ENCODE assay signal across 1 cellular context in the genomic region with DNA sequence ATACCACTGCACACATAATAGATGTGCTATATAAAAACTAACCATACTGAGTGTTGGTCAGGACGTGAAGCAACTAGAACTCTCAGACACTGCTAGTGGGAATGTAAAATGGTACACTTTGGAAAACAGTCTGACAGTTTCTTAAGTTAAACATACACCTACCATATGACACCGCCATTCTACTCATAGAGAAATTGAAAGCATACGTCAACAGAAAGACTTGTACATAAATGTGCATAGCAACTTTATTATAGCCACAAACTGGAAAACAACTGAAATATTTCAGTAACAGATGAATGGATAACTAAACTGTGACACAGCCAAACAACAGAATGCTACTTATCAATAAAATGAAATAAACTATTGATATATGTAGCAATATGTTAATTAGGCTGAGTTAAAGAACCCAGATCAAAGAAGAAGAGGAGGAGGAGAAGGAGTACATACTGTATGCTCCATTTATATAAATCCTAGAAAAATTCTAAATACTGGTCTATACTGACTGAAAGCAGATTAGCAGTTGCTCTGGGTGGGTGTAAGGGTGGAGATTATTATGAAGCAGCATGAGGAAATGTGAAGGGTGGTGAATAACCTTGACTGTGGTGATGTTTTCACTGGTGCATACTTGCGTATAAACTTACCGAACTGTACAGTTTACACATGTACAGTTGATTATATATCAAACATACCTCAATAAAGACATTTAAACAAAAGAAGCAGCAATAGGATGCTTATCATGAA.
TF ChIP-seq lines count a peak whose summit lies in the region.

No MANE protein-coding gene starts in this region.

TF ChIP-seq in K562, 482 proteins besides CTCF, POLR2A, EP300 and RAD21:
- no peak for TF ChIP-seq SMARCB1 (IDR thresholded peaks at IDR 0.05; ENCODE audit: insufficient read length, low read depth)
- TF ChIP-seq NFATC3 (IDR thresholded peaks at IDR 0.05), result no peak
TF ChIP-seq in K562: peak in this region for 0.
